Comparison of ENCODE assay signal across 19 cellular contexts in genomic region chr16:59688006-59688405, GRCh38.
"Had no signal": no experiment of that assay in that cellular context is flagged by ENCODE, and none has a peak within 500 bp of the region (broad histone marks: within the 10 kb centered on the region; RNA-seq: fewer than 3 reads in every experiment).

No MANE protein-coding gene starts in this region.

- DNase-seq: effector CD4-positive, alpha-beta T cell; gastrocnemius medialis; kidney glomerular epithelial cell; naive thymus-derived CD4-positive, alpha-beta T cell; nephron progenitor cell; spleen; stimulated activated CD4-positive, alpha-beta T cell treated with anti-CD3 and anti-CD28 coated beads, Interleukin-2, amount 100 ng/mL, for 24 hours; stimulated activated CD4-positive, alpha-beta T cell treated with anti-CD3 and anti-CD28 coated beads, Interleukin-4, amount 100 ng/mL, for 4 hours; stimulated activated naive B cell treated with anti-CD40 and anti-IgM and Interleukin-4, amounts not matched to agents 10 μg/mL and 1 μg/mL and 100 μg/mL, for 72 hours; stimulated activated naive CD8-positive, alpha-beta T cell treated with anti-CD3 and anti-CD28 coated beads, Interleukin-15, amount 100 ng/mL, for 72 hours; testis; upper lobe of right lung had no signal

- ATAC-seq: gastrocnemius medialis; naive thymus-derived CD4-positive, alpha-beta T cell; sciatic nerve; stimulated activated naive B cell treated with anti-CD40 and anti-IgM and Interleukin-4, amounts not matched to agents 10 μg/mL and 1 μg/mL and 100 μg/mL, for 72 hours; stimulated activated naive CD8-positive, alpha-beta T cell treated with anti-CD3 and anti-CD28 coated beads, Interleukin-15, amount 100 ng/mL, for 72 hours; upper lobe of right lung had no signal

- H3K4me1 Mint-ChIP-seq: naive thymus-derived CD4-positive, alpha-beta T cell; nephron progenitor cell; stimulated activated naive B cell treated with anti-CD40 and anti-IgM and Interleukin-4, amounts not matched to agents 10 μg/mL and 1 μg/mL and 100 μg/mL, for 72 hours; stimulated activated naive CD8-positive, alpha-beta T cell treated with anti-CD3 and anti-CD28 coated beads, Interleukin-15, amount 100 ng/mL, for 72 hours had no signal

- H3K27ac ChIP-seq: coronary artery, epithelial cell of prostate, esophagus muscularis mucosa, gastrocnemius medialis, neutrophil, spleen, testis, tibial nerve, upper lobe of right lung, vagina had no signal

- H3K4me3 Mint-ChIP-seq: naive thymus-derived CD4-positive, alpha-beta T cell; nephron progenitor cell; stimulated activated naive B cell treated with anti-CD40 and anti-IgM and Interleukin-4, amounts not matched to agents 10 μg/mL and 1 μg/mL and 100 μg/mL, for 72 hours; stimulated activated naive CD8-positive, alpha-beta T cell treated with anti-CD3 and anti-CD28 coated beads, Interleukin-15, amount 100 ng/mL, for 72 hours had no signal

- H3K4me1 ChIP-seq: esophagus muscularis mucosa, gastrocnemius medialis, spleen, testis, tibial nerve, upper lobe of right lung, vagina had no signal

- H3K36me3 Mint-ChIP-seq: naive thymus-derived CD4-positive, alpha-beta T cell; stimulated activated naive B cell treated with anti-CD40 and anti-IgM and Interleukin-4, amounts not matched to agents 10 μg/mL and 1 μg/mL and 100 μg/mL, for 72 hours had no signal

- H3K27ac Mint-ChIP-seq: naive thymus-derived CD4-positive, alpha-beta T cell; nephron progenitor cell; stimulated activated naive B cell treated with anti-CD40 and anti-IgM and Interleukin-4, amounts not matched to agents 10 μg/mL and 1 μg/mL and 100 μg/mL, for 72 hours; stimulated activated naive CD8-positive, alpha-beta T cell treated with anti-CD3 and anti-CD28 coated beads, Interleukin-15, amount 100 ng/mL, for 72 hours had no signal

- H3K9me3 ChIP-seq: esophagus muscularis mucosa, gastrocnemius medialis, neutrophil, testis, upper lobe of right lung, vagina had no signal

- H3K27me3 ChIP-seq: esophagus muscularis mucosa, gastrocnemius medialis, neutrophil, spleen, testis, tibial nerve, upper lobe of right lung, vagina had no signal

- H3K36me3 ChIP-seq: esophagus muscularis mucosa, gastrocnemius medialis, neutrophil, spleen, tibial nerve, upper lobe of right lung, vagina had no signal

- H3K27me3 Mint-ChIP-seq: naive thymus-derived CD4-positive, alpha-beta T cell; stimulated activated naive B cell treated with anti-CD40 and anti-IgM and Interleukin-4, amounts not matched to agents 10 μg/mL and 1 μg/mL and 100 μg/mL, for 72 hours; stimulated activated naive CD8-positive, alpha-beta T cell treated with anti-CD3 and anti-CD28 coated beads, Interleukin-15, amount 100 ng/mL, for 72 hours had no signal

- H3K4me3 ChIP-seq: coronary artery, esophagus muscularis mucosa, gastrocnemius medialis, spleen, testis, tibial nerve, upper lobe of right lung, vagina had no signal
